13 cellular contexts compared by ENCODE assay signal in genomic region chr7:234041-234711, GRCh38. TPM values are rescaled to one million over a fixed set of nuclear protein-coding genes. Genes with fewer than 3 reads are reported as not detected.
DNase-seq lines count a peak whose midpoint lies in the region; ATAC-seq, FAIRE-seq and TF ChIP-seq lines count a peak whose summit lies in the region.
"Had no signal": no experiment of that assay in that cellular context is flagged by ENCODE, and none has a peak within 500 bp of the region (broad histone marks: within the 10 kb centered on the region; RNA-seq: fewer than 3 reads in every experiment).

No MANE protein-coding gene starts in this region.

- no peak for TF ChIP-seq CTCF in A549 (IDR thresholded peaks at IDR 0.05)
- TF ChIP-seq CTCF in prostate gland (IDR thresholded peaks at IDR 0.05) = no peak

- ATAC-seq in A549 = peak; percentile 44 to 58
- peak; percentile 9 to 46 for ATAC-seq in left cardiac atrium
- ATAC-seq in activated naive CD8-positive, alpha-beta T cell treated with anti-CD3 and anti-CD28 coated beads, Interleukin-2, amount 50 U/mL, for 24 hours = no peak
- ATAC-seq: activated CD8-positive, alpha-beta T cell treated with anti-CD3 and anti-CD28 coated beads, Interleukin-2, amount 10 ng/mL, durations not matched to agents 7 days and 5 days had no signal

- no peaks in the 10 kb centered on the region for H3K27me3 ChIP-seq in prostate gland (replicated peaks; ENCODE audit: insufficient read depth)

- H3K4me3 ChIP-seq in A549 (no peak overlapping the region), prostate gland (peak overlapping the region in 1 of 2 donors; percentile 25)

- H3K36me3 ChIP-seq in prostate gland = no peaks in the 10 kb centered on the region

- no peak for TF ChIP-seq EP300 in A549 (IDR thresholded peaks at IDR 0.05)

- H3K4me1 ChIP-seq in A549 (peaks cover 33% of the 10 kb centered on the region), prostate gland (replicated peaks) (peaks cover 33% of the 10 kb centered on the region)

- FAIRE-seq in A549 (lab: Jason Lieb, UNC) = no peak
- FAIRE-seq: GM19239 had no signal

- H3K4me1 Mint-ChIP-seq in activated naive CD8-positive, alpha-beta T cell treated with anti-CD3 and anti-CD28 coated beads, Interleukin-2, amount 50 U/mL, for 24 hours = no peaks in the 10 kb centered on the region
- no peaks in the 10 kb centered on the region for H3K4me1 Mint-ChIP-seq in activated CD4-positive, alpha-beta memory T cell treated with anti-CD3 and anti-CD28 coated beads for 36 hours (ENCODE audit: low read depth)

- CTCF ChIA-PET in A549 (lab: Yijun Ruan, JAX) = interaction anchor here (0.6 to 0.7 kb wide), 2 partner anchors 10 to 227 kb away, joined by 3 read pairs; no protein-coding TSS in a partner anchor
- CTCF ChIA-PET in activated CD4-positive, alpha-beta memory T cell treated with anti-CD3 and anti-CD28 coated beads for 36 hours (lab: Charles Lee) = no interaction called here

- H3K9me3 Mint-ChIP-seq in activated naive CD8-positive, alpha-beta T cell treated with anti-CD3 and anti-CD28 coated beads, Interleukin-2, amount 50 U/mL, for 24 hours = no peaks in the 10 kb centered on the region
- H3K9me3 Mint-ChIP-seq in activated CD4-positive, alpha-beta memory T cell treated with anti-CD3 and anti-CD28 coated beads for 36 hours = no peaks in the 10 kb centered on the region

- no peak overlapping the region for H3K4me3 Mint-ChIP-seq in activated naive CD8-positive, alpha-beta T cell treated with anti-CD3 and anti-CD28 coated beads, Interleukin-2, amount 50 U/mL, for 24 hours
- no peak overlapping the region for H3K4me3 Mint-ChIP-seq in activated CD4-positive, alpha-beta memory T cell treated with anti-CD3 and anti-CD28 coated beads for 36 hours
- H3K4me3 Mint-ChIP-seq: activated CD8-positive, alpha-beta T cell treated with anti-CD3 and anti-CD28 coated beads, Interleukin-2, amount 10 ng/mL, durations not matched to agents 7 days and 5 days had no signal

- H3K27me3 Mint-ChIP-seq in activated naive CD8-positive, alpha-beta T cell treated with anti-CD3 and anti-CD28 coated beads, Interleukin-2, amount 50 U/mL, for 24 hours = no peaks in the 10 kb centered on the region
- H3K27me3 Mint-ChIP-seq in activated CD4-positive, alpha-beta memory T cell treated with anti-CD3 and anti-CD28 coated beads for 36 hours = peaks cover 3% of the 10 kb centered on the region

- intact Hi-C loops in left cardiac atrium (cut with DNase I) (no loop called here), prostate gland (cut with DNase I) (loop anchor here (5.0 kb wide), 1 partner anchor 42 kb away; the partner anchor contains the start of gene FAM20C)
- intact Hi-C loops in activated CD4-positive, alpha-beta memory T cell treated with anti-CD3 and anti-CD28 coated beads for 36 hours (cut with micrococcal nuclease) = no loop called here

- peak overlapping the region; percentile 91 to 92 for H3K27ac ChIP-seq in A549
- peak overlapping the region; percentile 10 for H3K27ac ChIP-seq in angular gyrus (ENCODE audit: low read depth, low read length)
- H3K27ac ChIP-seq in prostate gland = peak overlapping the region; percentile 86 to 95

- 22% methylated on average over 19 of the region's 33 CpGs for WGBS in A549 (ENCODE audit: missing lambda C conversion rate)
- 23% methylated on average over 24 of the region's 33 CpGs for WGBS in prostate gland

- TF ChIP-seq POLR2A in A549 (IDR thresholded peaks at IDR 0.05; ENCODE audit: low read length) (no peak), prostate gland (IDR thresholded peaks at IDR 0.05) (no peak)

- POLR2A ChIA-PET in A549 (lab: Yijun Ruan, JAX) = no interaction called here
- POLR2A ChIA-PET in activated CD4-positive, alpha-beta memory T cell treated with anti-CD3 and anti-CD28 coated beads for 36 hours (lab: Charles Lee) = no interaction called here

- H3K4me2 ChIP-seq in A549 = peak overlapping the region; percentile 92

- no peak for TF ChIP-seq RAD21 in A549 (conservative IDR thresholded peaks at IDR 0.05 in 1 of 2, IDR thresholded peaks at IDR 0.05 in 1 of 2)

- H3K36me3 Mint-ChIP-seq in activated naive CD8-positive, alpha-beta T cell treated with anti-CD3 and anti-CD28 coated beads, Interleukin-2, amount 50 U/mL, for 24 hours (ENCODE audit: low read depth) = no peaks in the 10 kb centered on the region
- H3K36me3 Mint-ChIP-seq in activated CD4-positive, alpha-beta memory T cell treated with anti-CD3 and anti-CD28 coated beads for 36 hours = no peaks in the 10 kb centered on the region

- peak in 1 of 2 experiments; percentile 24 for DNase-seq in A549 (ENCODE audit: low read depth in 1 of 2, low spot score in 1 of 2)
- DNase-seq in left cardiac atrium = peak; percentile 70
- peak; percentile 26 for DNase-seq in prostate gland (ENCODE audit: low spot score)
- no peak for DNase-seq in OCI-M1 (lab: John Stamatoyannopoulos, UW)
- DNase-seq in NCI-H1105 treated with DMSO at 0.1 percent for 48 hours (lab: John Stamatoyannopoulos, UW) = no peak
- no peak for DNase-seq in activated naive CD8-positive, alpha-beta T cell treated with anti-CD3 and anti-CD28 coated beads, Interleukin-2, amount 50 U/mL, for 24 hours
- no peak for DNase-seq in activated CD4-positive, alpha-beta memory T cell treated with anti-CD3 and anti-CD28 coated beads for 36 hours
- DNase-seq: 8988T; activated CD8-positive, alpha-beta T cell treated with anti-CD3 and anti-CD28 coated beads, Interleukin-2, amount 10 ng/mL, durations not matched to agents 7 days and 5 days; anterior cingulate cortex had no signal

- H3K27ac Mint-ChIP-seq in activated naive CD8-positive, alpha-beta T cell treated with anti-CD3 and anti-CD28 coated beads, Interleukin-2, amount 50 U/mL, for 24 hours = no peak overlapping the region
- no peak overlapping the region for H3K27ac Mint-ChIP-seq in activated CD4-positive, alpha-beta memory T cell treated with anti-CD3 and anti-CD28 coated beads for 36 hours
- H3K27ac Mint-ChIP-seq: activated CD8-positive, alpha-beta T cell treated with anti-CD3 and anti-CD28 coated beads, Interleukin-2, amount 10 ng/mL, durations not matched to agents 7 days and 5 days had no signal

- H3K9me3 ChIP-seq in A549 (no peaks in the 10 kb centered on the region), prostate gland (no peaks in the 10 kb centered on the region)

TF ChIP-seq in A549, 52 proteins besides CTCF, POLR2A, EP300 and RAD21:
- TF ChIP-seq ZNF302 (CRISPR knock-in tag; IDR thresholded peaks at IDR 0.05) = 0 out of 2 replicates have a peak, but pooled peaks have one; percentile 17
- no peak for TF ChIP-seq GATA3 (IDR thresholded peaks at IDR 0.05; ENCODE audit: borderline replicate concordance)
- no peak for TF ChIP-seq FOSL2 (IDR thresholded peaks at IDR 0.05)
- TF ChIP-seq FOSL2 (CRISPR knock-in tag; IDR thresholded peaks at IDR 0.05) = no peak
- TF ChIP-seq EHMT2 (IDR thresholded peaks at IDR 0.05; ENCODE audit: low read depth) = no peak
- TF ChIP-seq KDM5A (IDR thresholded peaks at IDR 0.05) = no peak
- no peak for TF ChIP-seq HOXB13 (CRISPR knock-in tag; IDR thresholded peaks at IDR 0.05; ENCODE audit: low read depth)

RNA-seq across cellular contexts. Expression of gene FAM20C, which starts 41.8 kb away (rescaled TPM):
- polyA plus RNA-seq in A549 (2011; rRNA removed) (5.6 and 7.6 TPM in 2 replicates), A549 (2017; fragmentation: RNase III; extraction: RNeasy Plus Mini Kit Qiagen cat#74134 plus additional on column Dnase treatment) (15.5 to 20.3 TPM (median 17.8 TPM) in 3 replicates)
- polyA plus RNA-seq in A549 (2012; cell fraction: cytosol; rRNA removed) = 15.2 and 19.4 TPM in 2 replicates
- 21.9 and 28.3 TPM in 2 replicates for polyA plus RNA-seq in A549 (2012; cell fraction: nucleus; rRNA removed)
- polyA minus RNA-seq in A549 (2011; rRNA and poly(A)+ RNA removed) = 7.1 and 8.6 TPM in 2 replicates
- total RNA-seq in left cardiac atrium (10 to 100 TPM; 30.7 to 62.5 TPM), prostate gland (10 to 100 TPM; 37.8 to 62.0 TPM)
- under 1 TPM; 0.45 to 0.80 TPM for total RNA-seq in activated CD4-positive, alpha-beta memory T cell treated with anti-CD3 and anti-CD28 coated beads for 36 hours

RNA-seq across cellular contexts. Expression of gene FOXL3, which starts 55.8 kb away (rescaled TPM):
- not detected in 2 replicates for polyA plus RNA-seq in A549 (2011; rRNA removed)
- not detected in 2 replicates for polyA plus RNA-seq in A549 (2012; cell fraction: cytosol; rRNA removed)
- polyA plus RNA-seq in A549 (2012; cell fraction: nucleus; rRNA removed) = not detected in 2 replicates
- not detected in 3 replicates for polyA plus RNA-seq in A549 (2017; fragmentation: RNase III; extraction: RNeasy Plus Mini Kit Qiagen cat#74134 plus additional on column Dnase treatment)
- not detected in 2 replicates for polyA minus RNA-seq in A549 (2011; rRNA and poly(A)+ RNA removed)
- total RNA-seq in left cardiac atrium = not detected
- total RNA-seq in prostate gland = not detected
- not detected for total RNA-seq in activated CD4-positive, alpha-beta memory T cell treated with anti-CD3 and anti-CD28 coated beads for 36 hours
- total RNA-seq: activated CD8-positive, alpha-beta T cell treated with anti-CD3 and anti-CD28 coated beads, Interleukin-2, amount 10 ng/mL, durations not matched to agents 7 days and 5 days; myocyte had no signal

Comparison
In these comparisons a context has a peak if more than half of its experiments do, and no peak if none do; other contexts are left out.
1. DNase-seq: peak in left cardiac atrium (single experiment) and prostate gland (single experiment); none in OCI-M1 (single experiment), NCI-H1105 treated with DMSO at 0.1 percent for 48 hours (single experiment), activated naive CD8-positive, alpha-beta T cell treated with anti-CD3 and anti-CD28 coated beads, Interleukin-2, amount 50 U/mL, for 24 hours (single experiment) and activated CD4-positive, alpha-beta memory T cell treated with anti-CD3 and anti-CD28 coated beads for 36 hours (single experiment).
2. H3K27ac ChIP-seq: peak in every context shown above with its lines; median percentile 92 in A549; 90 in prostate gland; 10 in angular gyrus.
3. RNA of gene FAM20C, which starts 41.8 kb away (total RNA-seq): 30.7 to 62.5 TPM in left cardiac atrium and 37.8 to 62.0 TPM in prostate gland; 0.45 to 0.80 TPM in activated CD4-positive, alpha-beta memory T cell treated with anti-CD3 and anti-CD28 coated beads for 36 hours; every median in the first group is over 10 times any median in the second.